Comparison of ENCODE assay signal across 10 cellular contexts in genomic region chr15:25860885-25861866, GRCh38. TPM values are rescaled to one million over a fixed set of nuclear protein-coding genes. Genes with fewer than 3 reads are reported as not detected.
DNase-seq lines count a peak whose midpoint lies in the region; ATAC-seq and TF ChIP-seq lines count a peak whose summit lies in the region.
"Had no signal": no experiment of that assay in that cellular context is flagged by ENCODE, and none has a peak within 500 bp of the region (broad histone marks: within the 10 kb centered on the region; RNA-seq: fewer than 3 reads in every experiment).

No MANE protein-coding gene starts in this region.

- 91 to 95% methylated on average over 16 to 20 of the region's 20 CpGs for WGBS in endodermal cell (ENCODE audit: insufficient coverage in 1 of 2, insufficient read length in 1 of 2), 2 experiments

- H3K27me3 ChIP-seq in CD4-positive, alpha-beta memory T cell (ENCODE audit: insufficient read depth, low read length): no peaks in the 10 kb centered on the region
- no peaks in the 10 kb centered on the region for H3K27me3 ChIP-seq in Peyer's patch
- H3K27me3 ChIP-seq in endodermal cell (ENCODE audit: control insufficient read depth, insufficient read depth, low read length, poor library complexity, severe bottlenecking): peaks cover 65% of the 10 kb centered on the region
- no peaks in the 10 kb centered on the region for H3K27me3 ChIP-seq in rectal smooth muscle tissue (ENCODE audit: control insufficient read depth, insufficient read depth, low read length)

- H3K4me1 ChIP-seq in CD4-positive, alpha-beta memory T cell (ENCODE audit: insufficient read depth, low read length): peaks cover 49% of the 10 kb centered on the region
- H3K4me1 ChIP-seq in Peyer's patch (peaks cover 0 to 8% (median 3%) of the 10 kb centered on the region in 4 donors), endodermal cell (ENCODE audit: control insufficient read depth, insufficient read depth, low read length) (no peaks in the 10 kb centered on the region), rectal smooth muscle tissue (ENCODE audit: control insufficient read depth, insufficient read depth, low read length) (peaks cover 29% of the 10 kb centered on the region)

- H3K9me3 ChIP-seq in CD4-positive, alpha-beta memory T cell (ENCODE audit: control insufficient read depth in 1 of 2, low read length in 2 of 2): no peaks in the 10 kb centered on the region
- H3K9me3 ChIP-seq in Peyer's patch (no peaks in the 10 kb centered on the region), endodermal cell (ENCODE audit: control insufficient read depth, low read length) (no peaks in the 10 kb centered on the region)

- TF ChIP-seq CTCF in Peyer's patch (IDR thresholded peaks at IDR 0.05): no peak
- TF ChIP-seq CTCF in endodermal cell (conservative IDR thresholded peaks at IDR 0.05): no peak

- peak overlapping the region; percentile 87 to 97 (median 94) for H3K4me3 Mint-ChIP-seq in CD4-positive, alpha-beta memory T cell
- peak overlapping the region; percentile 59 for H3K4me3 Mint-ChIP-seq in endodermal cell

- intact Hi-C loops in CD4-positive, alpha-beta memory T cell (cut with micrococcal nuclease): loop anchor here (1.0 to 10.0 kb wide), 7 partner anchors 11 to 906 kb away; partner anchors contain the start of genes SNRPN and SNURF

- TF ChIP-seq POLR2A in Peyer's patch (IDR thresholded peaks at IDR 0.05): no peak

- peaks cover 35 to 63% (median 50%) of the 10 kb centered on the region in 4 donors for H3K4me1 Mint-ChIP-seq in CD4-positive, alpha-beta memory T cell
- peaks cover 6% of the 10 kb centered on the region for H3K4me1 Mint-ChIP-seq in endodermal cell

- H3K36me3 Mint-ChIP-seq in CD4-positive, alpha-beta memory T cell: peaks cover 9 to 38% of the 10 kb centered on the region in 2 donors
- H3K36me3 Mint-ChIP-seq in endodermal cell (ENCODE audit: low read depth): no peaks in the 10 kb centered on the region

- peak in 4 of 5 donors; percentile 37 to 45 (median 38) for DNase-seq in CD4-positive, alpha-beta memory T cell
- DNase-seq in Peyer's patch: peak in 1 of 3 donors; percentile 66
- no peak for DNase-seq in endodermal cell
- DNase-seq in cerebellum (ENCODE audit: low spot score): no peak
- DNase-seq in T1000 (lab: John Stamatoyannopoulos, UW): no peak
- no peak for DNase-seq in DMS153 treated with DMSO at 0.1 percent for 48 hours (lab: John Stamatoyannopoulos, UW; ENCODE audit: unreplicated experiment)
- DNase-seq: substantia nigra had no signal

- POLR2A ChIA-PET in CD4-positive, alpha-beta memory T cell (lab: Charles Lee; ENCODE audit: partially characterized antibody): interaction anchor here (0.9 to 8.2 kb wide), 17 partner anchors 8 to 905 kb away, joined by 3 to 180 read pairs (median 4); partner anchors contain the start of gene UBE3A

- no peak for ATAC-seq in HG02884 (IDR thresholded peaks at IDR 0.05; ENCODE audit: unreplicated experiment)

- H3K27me3 Mint-ChIP-seq in CD4-positive, alpha-beta memory T cell: peaks cover 0 to 1% of the 10 kb centered on the region in 2 donors
- H3K27me3 Mint-ChIP-seq in endodermal cell (ENCODE audit: insufficient read depth): peaks cover 62% of the 10 kb centered on the region

- peak overlapping the region; percentile 62 to 64 for H3K4me3 ChIP-seq in CD4-positive, alpha-beta memory T cell (ENCODE audit: low read length in 2 of 2)
- peak overlapping the region; percentile 48 to 73 (median 66) for H3K4me3 ChIP-seq in Peyer's patch
- no peak overlapping the region for H3K4me3 ChIP-seq in endodermal cell (ENCODE audit: low read length)
- peak overlapping the region; percentile 85 for H3K4me3 ChIP-seq in rectal smooth muscle tissue (ENCODE audit: low read length)

- H3K27ac ChIP-seq in CD4-positive, alpha-beta memory T cell (ENCODE audit: low read depth, low read length): peak overlapping the region; percentile 63
- H3K27ac ChIP-seq in Peyer's patch (peak overlapping the region; percentile 61 to 80 (median 70)), endodermal cell (ENCODE audit: low read depth, low read length) (no peak overlapping the region), rectal smooth muscle tissue (ENCODE audit: low read depth, low read length) (peak overlapping the region; percentile 89)

- peak overlapping the region; percentile 96 to 98 (median 97) for H3K27ac Mint-ChIP-seq in CD4-positive, alpha-beta memory T cell
- no peak overlapping the region for H3K27ac Mint-ChIP-seq in endodermal cell

- CTCF ChIA-PET in CD4-positive, alpha-beta memory T cell (lab: Charles Lee; ENCODE audit: partially characterized antibody): interaction anchor here (0.5 to 5.6 kb wide), 7 partner anchors 9 to 78 kb away, joined by 3 to 41 read pairs (median 10); no protein-coding TSS in a partner anchor

- no peak overlapping the region for H3K9ac ChIP-seq in endodermal cell (ENCODE audit: extremely low read depth, low read length, poor library complexity, severe bottlenecking)
- H3K9ac ChIP-seq in rectal smooth muscle tissue (ENCODE audit: low read length): peak overlapping the region; percentile 83

- H3K36me3 ChIP-seq in CD4-positive, alpha-beta memory T cell (ENCODE audit: insufficient read depth, low read length): peaks cover 6% of the 10 kb centered on the region
- H3K36me3 ChIP-seq in Peyer's patch (no peaks in the 10 kb centered on the region), endodermal cell (ENCODE audit: control insufficient read depth, insufficient read depth, low read length) (no peaks in the 10 kb centered on the region), rectal smooth muscle tissue (ENCODE audit: control insufficient read depth, insufficient read depth, low read length) (no peaks in the 10 kb centered on the region)

- no peaks in the 10 kb centered on the region for H3K9me3 Mint-ChIP-seq in CD4-positive, alpha-beta memory T cell
- H3K9me3 Mint-ChIP-seq in endodermal cell: no peaks in the 10 kb centered on the region

RNA-seq across cellular contexts. Expression of gene ATP10A, which starts 2.0 kb away (rescaled TPM):
- 10 to 100 TPM; 48.2 to 51.1 TPM for total RNA-seq in CD4-positive, alpha-beta memory T cell
- 10 to 100 TPM in 1 of 2 donors, 1 to 10 TPM in 1; 2.7 to 11.2 TPM for polyA plus RNA-seq in CD4-positive, alpha-beta memory T cell
- total RNA-seq in Peyer's patch (1 to 10 TPM; 1.6 to 7.4 (median 3.7) TPM), endodermal cell (1 to 10 TPM in 1 of 2 donors, under 1 TPM in 1; 0.04 to 1.2 TPM), cerebellum (1.6 TPM)
- polyA plus RNA-seq in endodermal cell (2013, experiment 1 of 2): 0.43 TPM
- polyA plus RNA-seq in endodermal cell (2013, experiment 2 of 2): 0.37 TPM
- total RNA-seq: M059J had no signal

Comparison
In these comparisons a context has a peak if more than half of its experiments do, and no peak if none do; other contexts are left out.
1. DNase-seq: peak in CD4-positive, alpha-beta memory T cell (4 of 5); none in endodermal cell (single experiment), cerebellum (single experiment), T1000 (single experiment) and DMS153 treated with DMSO at 0.1 percent for 48 hours (single experiment).
2. RNA of gene ATP10A, which starts 2.0 kb away (total RNA-seq): 48.2 to 51.1 TPM in CD4-positive, alpha-beta memory T cell; 1.6 to 7.4 TPM in Peyer's patch, 1.6 TPM in cerebellum (single experiment) and 0.04 to 1.2 TPM in endodermal cell; every median in the first group is over 4 times any median in the second.